8 cellular contexts compared by ENCODE assay signal in the genomic region with DNA sequence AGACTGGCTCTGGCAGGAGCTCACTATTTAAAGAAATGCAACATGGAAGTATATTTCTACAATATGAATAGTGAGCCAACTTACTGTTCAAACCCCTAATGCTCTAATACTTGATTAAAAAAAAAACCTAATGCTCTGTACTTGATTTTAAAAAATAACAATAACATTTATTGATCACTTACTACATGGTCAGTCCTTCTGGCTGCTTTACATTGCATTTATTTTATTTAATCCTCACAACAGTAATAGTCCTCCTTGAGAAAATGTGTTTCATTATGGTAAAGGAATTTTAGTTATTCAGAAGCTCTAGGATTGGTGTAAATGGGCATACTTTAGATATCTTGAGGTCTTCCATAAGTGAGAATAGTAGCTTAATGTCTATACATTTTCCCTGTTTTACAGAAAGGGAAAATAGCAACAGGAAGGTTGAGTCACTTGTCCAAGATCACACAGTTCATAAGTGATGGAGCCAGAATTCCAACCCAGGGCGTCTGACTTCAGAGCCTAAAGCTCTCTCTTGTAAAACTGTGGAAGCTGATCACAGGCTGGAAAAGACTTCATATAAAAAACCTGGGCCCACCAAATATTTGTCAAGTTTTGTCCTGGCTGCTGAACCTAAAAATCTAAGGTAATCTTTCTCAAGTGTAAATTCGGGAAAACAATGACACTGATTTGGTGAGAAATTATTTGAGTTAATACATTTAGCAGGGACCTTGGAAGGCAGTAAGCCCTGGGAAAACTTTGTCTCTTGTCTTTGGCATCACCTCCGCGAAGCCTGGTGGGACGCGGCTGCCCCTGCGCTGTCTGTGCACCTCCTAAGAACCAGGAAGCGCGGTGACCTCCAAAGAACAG. TPM values are rescaled to one million over a fixed set of nuclear protein-coding genes. Genes with fewer than 3 reads are reported as not detected.
DNase-seq lines count a peak whose midpoint lies in the region; ATAC-seq and TF ChIP-seq lines count a peak whose summit lies in the region.

No MANE protein-coding gene starts in this region.

- H3K4me1 Mint-ChIP-seq in effector memory CD8-positive, alpha-beta T cell (ENCODE audit: low read depth in 2 of 2): peaks cover 15 to 45% of the 10 kb centered on the region in 2 donors

- no peak for TF ChIP-seq POLR2A in HCT116 (IDR thresholded peaks at IDR 0.05; ENCODE audit: borderline replicate concordance, extremely low read depth, insufficient read depth, insufficient read length)

- H3K79me2 ChIP-seq in HCT116 (ENCODE audit: insufficient read depth, low read length): peaks cover 46% of the 10 kb centered on the region; the same call in 1 of the 2 replicates
- H3K79me2 ChIP-seq in OCI-LY3 (ENCODE audit: low read length): peaks cover 54% of the 10 kb centered on the region

- H3K4me3 Mint-ChIP-seq in effector memory CD8-positive, alpha-beta T cell: peak overlapping the region; percentile 93 to 97

- CTCF ChIA-PET in HCT116 (lab: Charles Lee): interaction anchor here (1.0 to 1.5 kb wide), 2 partner anchors 20 kb away, joined by 3 to 8 read pairs; no protein-coding TSS in a partner anchor

- ATAC-seq in HCT116: no peak
- peak; percentile 2 for ATAC-seq in effector memory CD8-positive, alpha-beta T cell (replicated peaks)
- no peak for ATAC-seq in HG03565 (IDR thresholded peaks at IDR 0.05; ENCODE audit: unreplicated experiment)

- H3K27me3 Mint-ChIP-seq in effector memory CD8-positive, alpha-beta T cell: no peaks in the 10 kb centered on the region

- POLR2A ChIA-PET in HCT116 (lab: Charles Lee): no interaction called here

- H3K9me3 ChIP-seq in HCT116 (ENCODE audit: control insufficient read depth in 1 of 2, insufficient read depth in 1 of 2, low read depth in 1 of 2, low read length in 2 of 2) (no peaks in the 10 kb centered on the region), OCI-LY3 (ENCODE audit: insufficient read depth, low read length) (no peaks in the 10 kb centered on the region), muscle layer of duodenum (ENCODE audit: control insufficient read depth in 1 of 2, low read length in 2 of 2) (no peaks in the 10 kb centered on the region)

- H3K27ac Mint-ChIP-seq in effector memory CD8-positive, alpha-beta T cell: peak overlapping the region; percentile 96 to 98

- H3K27ac ChIP-seq in HCT116 (ENCODE audit: low read depth, low read length) (peak overlapping the region; percentile 89), OCI-LY3 (ENCODE audit: low read length) (peak overlapping the region; percentile 78), muscle layer of duodenum (ENCODE audit: low read length) (peak overlapping the region; percentile 91)

- H2AFZ ChIP-seq in HCT116 (ENCODE audit: low read depth, low read length, poor library complexity, severe bottlenecking): no peak overlapping the region
- H2AFZ ChIP-seq in OCI-LY3 (ENCODE audit: low read depth, low read length): 0 out of 2 replicates have a peak overlapping the region, but pooled peaks have one; percentile 25

- no peak for DNase-seq in HCT116 (ENCODE audit: low read depth, low spot score)
- DNase-seq in effector memory CD8-positive, alpha-beta T cell: no peak
- DNase-seq in NCI-H2171 treated with DMSO at 0.1 percent for 48 hours (lab: John Stamatoyannopoulos, UW): no peak
- DNase-seq in stimulated activated CD4-positive, alpha-beta T cell treated with anti-CD3 and anti-CD28 coated beads, Interleukin-4, amount 100 ng/mL, for 24 hours: no peak

- no peaks in the 10 kb centered on the region for H3K9me3 Mint-ChIP-seq in effector memory CD8-positive, alpha-beta T cell

- no peak for TF ChIP-seq CTCF in HCT116 (IDR thresholded peaks at IDR 0.05 in 2 of 3, conservative IDR thresholded peaks at IDR 0.05 in 1 of 3; ENCODE audit: borderline replicate concordance in 1 of 3, insufficient read depth in 1 of 3, low read depth in 2 of 3, low read length in 2 of 3)
- TF ChIP-seq CTCF in OCI-LY3 (IDR thresholded peaks at IDR 0.05; ENCODE audit: low read depth, low read length): no peak

- H3K36me3 Mint-ChIP-seq in effector memory CD8-positive, alpha-beta T cell (ENCODE audit: insufficient read depth): peaks cover 19% of the 10 kb centered on the region

- H3K36me3 ChIP-seq in HCT116 (ENCODE audit: control insufficient read depth in 1 of 2, insufficient read depth in 2 of 2, low read length in 2 of 2) (no peaks in the 10 kb centered on the region), OCI-LY3 (replicated peaks; ENCODE audit: low read depth, low read length) (no peaks in the 10 kb centered on the region), muscle layer of duodenum (ENCODE audit: control insufficient read depth in 1 of 2, insufficient read depth in 2 of 2, low read length in 2 of 2) (no peaks in the 10 kb centered on the region)

- H3K9me2 ChIP-seq in HCT116 (ENCODE audit: insufficient read depth): no peaks in the 10 kb centered on the region

- H3K27me3 ChIP-seq in HCT116 (ENCODE audit: insufficient read depth, low read length) (no peaks in the 10 kb centered on the region), OCI-LY3 (ENCODE audit: low read depth, low read length) (no peaks in the 10 kb centered on the region), muscle layer of duodenum (ENCODE audit: low read depth, low read length) (no peaks in the 10 kb centered on the region)

- H3K4me3 ChIP-seq in GM08714 (ENCODE audit: low read length): peak overlapping the region; percentile 97
- H3K4me3 ChIP-seq in HCT116 (replicated peaks in 1 of 2; ENCODE audit: low read depth in 1 of 2, low read length in 2 of 2): peak overlapping the region; percentile 76 to 83
- H3K4me3 ChIP-seq in OCI-LY3 (ENCODE audit: low read length): peak overlapping the region; percentile 87
- H3K4me3 ChIP-seq in muscle layer of duodenum (ENCODE audit: low read depth in 1 of 2, low read length in 2 of 2): peak overlapping the region; percentile 92 to 93

- BruUV-seq in HCT116 (replicated peaks; lab: Mats Ljungman, UMichigan): TSS peak; percentile 49

- H3K4me2 ChIP-seq in HCT116 (ENCODE audit: low read length) (peak overlapping the region; percentile 79), OCI-LY3 (ENCODE audit: low read length) (peak overlapping the region; percentile 92)

- no peaks in the 10 kb centered on the region for H4K20me1 ChIP-seq in HCT116 (ENCODE audit: insufficient read depth)
- H4K20me1 ChIP-seq in OCI-LY3 (ENCODE audit: insufficient read depth, low read length): peaks cover 41% of the 10 kb centered on the region

- H3K4me1 ChIP-seq in HCT116 (ENCODE audit: control insufficient read depth in 1 of 2, insufficient read depth in 2 of 2, low read length in 2 of 2) (peaks cover 13 to 22% of the 10 kb centered on the region in 2 experiments), OCI-LY3 (ENCODE audit: low read length) (peaks cover 29% of the 10 kb centered on the region), muscle layer of duodenum (ENCODE audit: control insufficient read depth in 1 of 2, insufficient read depth in 2 of 2, low read length in 2 of 2) (peaks cover 6% of the 10 kb centered on the region in 2 donors)

- intact Hi-C loops in HCT116 (cut with micrococcal nuclease): no loop called here

- H3K9ac ChIP-seq in HCT116 (ENCODE audit: low read length): peak overlapping the region; percentile 73
- peak overlapping the region; percentile 94 for H3K9ac ChIP-seq in OCI-LY3 (ENCODE audit: low read length)

- no peak for TF ChIP-seq RAD21 in HCT116 (IDR thresholded peaks at IDR 0.05; ENCODE audit: low read depth)

- RAD21 ChIA-PET in HCT116 (lab: Charles Lee; ENCODE audit: low non-redundant PET in 1 of 2, low total read pairs in 2 of 2, uncharacterized antibody in 2 of 2, unreplicated experiment in 2 of 2): no interaction called here

TF ChIP-seq in HCT116, 20 proteins besides CTCF, POLR2A, EP300 and RAD21:
- TF ChIP-seq EZH2phosphoT487 (IDR thresholded peaks at IDR 0.05; ENCODE audit: borderline replicate concordance) (no peak), JUND (IDR thresholded peaks at IDR 0.05) (no peak), SIN3A (IDR thresholded peaks at IDR 0.05; ENCODE audit: low read depth) (no peak), ELF1 (IDR thresholded peaks at IDR 0.05; ENCODE audit: borderline replicate concordance, low read depth) (no peak), CBX3 (IDR thresholded peaks at IDR 0.05; ENCODE audit: low read depth) (no peak), FOSL1 (IDR thresholded peaks at IDR 0.05; ENCODE audit: low read depth) (no peak), POLR2AphosphoS5 (IDR thresholded peaks at IDR 0.05; ENCODE audit: low read depth, low read length) (no peak), YY1 (IDR thresholded peaks at IDR 0.05; ENCODE audit: extremely low read depth, insufficient replicate concordance, low read depth, low read length) (no peak), ZNF274 (IDR thresholded peaks at IDR 0.05; ENCODE audit: low read depth, low read length) (no peak), EZH2 (IDR thresholded peaks at IDR 0.05) (no peak), EGR1 (IDR thresholded peaks at IDR 0.05; ENCODE audit: low read depth) (no peak), CEBPB (IDR thresholded peaks at IDR 0.05; ENCODE audit: low read depth) (no peak)
- TF ChIP-seq, protein P1, sequence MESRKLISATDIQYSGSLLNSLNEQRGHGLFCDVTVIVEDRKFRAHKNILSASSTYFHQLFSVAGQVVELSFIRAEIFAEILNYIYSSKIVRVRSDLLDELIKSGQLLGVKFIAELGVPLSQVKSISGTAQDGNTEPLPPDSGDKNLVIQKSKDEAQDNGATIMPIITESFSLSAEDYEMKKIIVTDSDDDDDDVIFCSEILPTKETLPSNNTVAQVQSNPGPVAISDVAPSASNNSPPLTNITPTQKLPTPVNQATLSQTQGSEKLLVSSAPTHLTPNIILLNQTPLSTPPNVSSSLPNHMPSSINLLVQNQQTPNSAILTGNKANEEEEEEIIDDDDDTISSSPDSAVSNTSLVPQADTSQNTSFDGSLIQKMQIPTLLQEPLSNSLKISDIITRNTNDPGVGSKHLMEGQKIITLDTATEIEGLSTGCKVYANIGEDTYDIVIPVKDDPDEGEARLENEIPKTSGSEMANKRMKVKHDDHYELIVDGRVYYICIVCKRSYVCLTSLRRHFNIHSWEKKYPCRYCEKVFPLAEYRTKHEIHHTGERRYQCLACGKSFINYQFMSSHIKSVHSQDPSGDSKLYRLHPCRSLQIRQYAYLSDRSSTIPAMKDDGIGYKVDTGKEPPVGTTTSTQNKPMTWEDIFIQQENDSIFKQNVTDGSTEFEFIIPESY (IDR thresholded peaks at IDR 0.05; ENCODE audit: extremely low read depth, insufficient replicate concordance, low read length): no peak
- TF ChIP-seq, protein P2, sequence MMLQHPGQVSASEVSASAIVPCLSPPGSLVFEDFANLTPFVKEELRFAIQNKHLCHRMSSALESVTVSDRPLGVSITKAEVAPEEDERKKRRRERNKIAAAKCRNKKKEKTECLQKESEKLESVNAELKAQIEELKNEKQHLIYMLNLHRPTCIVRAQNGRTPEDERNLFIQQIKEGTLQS (IDR thresholded peaks at IDR 0.05): no peak

RNA-seq across cellular contexts. Expression of a gene that starts 0.9 kb away (rescaled TPM):
- 44.3 TPM for total RNA-seq in HCT116 (2021; ENCODE audit: unreplicated experiment)
- 18.7 and 20.5 TPM in 2 replicates for polyA plus RNA-seq in HCT116 (2012)
